ENCODE assay signal across 20 cellular contexts in genomic region chrX:125492439-125492838, GRCh38.
DNase-seq lines count a peak whose midpoint lies in the region; ATAC-seq, FAIRE-seq and TF ChIP-seq lines count a peak whose summit lies in the region.
"Had no signal": no experiment of that assay in that cellular context is flagged by ENCODE, and none has a peak within 500 bp of the region (broad histone marks: within the 10 kb centered on the region; RNA-seq: fewer than 3 reads in every experiment).

No MANE protein-coding gene starts in this region.

- no peaks in the 10 kb centered on the region for H3K36me3 ChIP-seq in breast epithelium
- H3K36me3 ChIP-seq in H1 (ENCODE audit: control insufficient read depth in 2 of 4, insufficient read depth in 4 of 4, low read length in 3 of 4), result no peaks in the 10 kb centered on the region
- H3K36me3 ChIP-seq in mesendoderm (ENCODE audit: control insufficient read depth, insufficient read depth, low read length), result no peaks in the 10 kb centered on the region

- H4K5ac ChIP-seq in H1 (ENCODE audit: insufficient read length, low read depth, low read length), result no peak overlapping the region
- no peak overlapping the region for H4K5ac ChIP-seq in mesendoderm (ENCODE audit: low read length)

- 100% methylated on average over 2 of the region's 2 CpGs; no CpG with 5 or more reads in 1 of the 2 experiments for WGBS in H1 (ENCODE audit: extremely low coverage in 1 of 2, insufficient coverage in 1 of 2, insufficient read length in 1 of 2, insufficient replicate concordance in 2 of 2, low coverage in 1 of 2, low lambda C conversion rate in 2 of 2, missing lambda C conversion rate in 1 of 2), 2 experiments
- WGBS in mesendoderm (ENCODE audit: extremely low coverage, insufficient coverage, low lambda C conversion rate), result no CpG with 5 or more reads among the region's 2 CpGs

- H3K9ac ChIP-seq in H1 (replicated peaks in 1 of 4; ENCODE audit: extremely low read depth in 1 of 4, low read depth in 3 of 4, low read length in 3 of 4) (no peak overlapping the region), mesendoderm (ENCODE audit: low read length) (no peak overlapping the region)

- no peak for TF ChIP-seq EP300 in H1 (IDR thresholded peaks at IDR 0.05; ENCODE audit: borderline replicate concordance in 1 of 2, low read depth in 2 of 2, low read length in 2 of 2)

- no peak overlapping the region for H2BK12ac ChIP-seq in H1 (ENCODE audit: low read depth, low read length)

- no peaks in the 10 kb centered on the region for H3K36me3 Mint-ChIP-seq in MCF 10A (ENCODE audit: insufficient read depth, unreplicated experiment)
- H3K36me3 Mint-ChIP-seq: CD4-positive, alpha-beta memory T cell had no signal

- ATAC-seq in HG02678 (IDR thresholded peaks at IDR 0.05; ENCODE audit: unreplicated experiment), result no peak

- no peak for TF ChIP-seq RAD21 in H1 (IDR thresholded peaks at IDR 0.05 in 1 of 2, conservative IDR thresholded peaks at IDR 0.05 in 1 of 2; ENCODE audit: low read depth in 2 of 2, low read length in 2 of 2)

- no peaks in the 10 kb centered on the region for H3K27me3 ChIP-seq in breast epithelium
- no peaks in the 10 kb centered on the region for H3K27me3 ChIP-seq in H1 (replicated peaks in 1 of 4; ENCODE audit: control insufficient read depth in 3 of 4, extremely low read depth in 1 of 4, insufficient read depth in 3 of 4, low read length in 3 of 4)
- H3K27me3 ChIP-seq in mesendoderm (ENCODE audit: insufficient read depth, low read length, poor library complexity), result no peaks in the 10 kb centered on the region

- H2AK5ac ChIP-seq in H1 (ENCODE audit: low read depth, low read length) (no peak overlapping the region), mesendoderm (ENCODE audit: low read length) (no peak overlapping the region)

- POLR2A ChIA-PET in MCF 10A (lab: Yijun Ruan, JAX) (no interaction called here), H1 (lab: Charles Lee; ENCODE audit: partially characterized antibody) (no interaction called here)

- H3K14ac ChIP-seq in H1 (ENCODE audit: insufficient read length), result no peak overlapping the region

- H4K20me1 ChIP-seq in H1 (replicated peaks in 1 of 2; ENCODE audit: control insufficient read depth in 1 of 2, insufficient read depth in 2 of 2, low read length in 2 of 2), result no peaks in the 10 kb centered on the region

- no peak overlapping the region for H3K4ac ChIP-seq in H1 (replicated peaks; ENCODE audit: insufficient read length, low read depth, low read length)
- no peak overlapping the region for H3K4ac ChIP-seq in mesendoderm (ENCODE audit: low read depth, low read length)

- no peaks in the 10 kb centered on the region for H3K4me1 ChIP-seq in breast epithelium
- no peaks in the 10 kb centered on the region for H3K4me1 ChIP-seq in H1 (replicated peaks in 1 of 4; ENCODE audit: control insufficient read depth in 3 of 4, insufficient read depth in 4 of 4, low read length in 3 of 4)
- no peaks in the 10 kb centered on the region for H3K4me1 ChIP-seq in mesendoderm (ENCODE audit: control insufficient read depth, low read depth, low read length)

- H3K27ac Mint-ChIP-seq in MCF 10A (ENCODE audit: low read depth, unreplicated experiment), result peak overlapping the region; percentile 32

- no TSS peak for BruUV-seq in MCF 10A (replicated peaks; lab: Mats Ljungman, UMichigan)

- no peak overlapping the region for H3K23ac ChIP-seq in H1 (ENCODE audit: insufficient read length)
- no peak overlapping the region for H3K23ac ChIP-seq in mesendoderm (ENCODE audit: low read length)

- intact Hi-C loops in MCF 10A (cut with micrococcal nuclease), result no loop called here
- intact Hi-C loops in breast epithelium (cut with DNase I; ENCODE audit: low total_unique reads), result no loop called here

- no peak overlapping the region for H2BK20ac ChIP-seq in H1 (ENCODE audit: low read length)

- H3K9me3 ChIP-seq in breast epithelium (peaks cover 0 to under 1% of the 10 kb centered on the region in 2 donors), H1 (ENCODE audit: insufficient read depth in 2 of 2, low read depth in 1 of 2, low read length in 1 of 2) (no peaks in the 10 kb centered on the region)

- H3K4me3 Mint-ChIP-seq in MCF 10A (ENCODE audit: unreplicated experiment), result no peak overlapping the region
- H3K4me3 Mint-ChIP-seq: CD4-positive, alpha-beta memory T cell; H9 had no signal

- H2AFZ ChIP-seq in H1 (ENCODE audit: low read length), result no peak overlapping the region

- H3K4me1 Mint-ChIP-seq in MCF 10A (ENCODE audit: insufficient read depth, unreplicated experiment), result no peaks in the 10 kb centered on the region
- H3K4me1 Mint-ChIP-seq: CD4-positive, alpha-beta memory T cell had no signal

- H3K56ac ChIP-seq in H1 (replicated peaks; ENCODE audit: insufficient read length, low read depth, low read length), result no peak overlapping the region
- no peak overlapping the region for H3K56ac ChIP-seq in mesendoderm (ENCODE audit: low read length)

- no peak overlapping the region for H3K18ac ChIP-seq in H1 (ENCODE audit: extremely low read depth, low read length)
- H3K18ac ChIP-seq in mesendoderm (ENCODE audit: low read length), result no peak overlapping the region

- H4K91ac ChIP-seq in H1 (replicated peaks; ENCODE audit: insufficient read length, low read length), result no peak overlapping the region

- TF ChIP-seq CTCF in MCF 10A (IDR thresholded peaks at IDR 0.05; ENCODE audit: unreplicated experiment) (no peak), breast epithelium (IDR thresholded peaks at IDR 0.05) (no peak), H1 (IDR thresholded peaks at IDR 0.05; ENCODE audit: control extremely low read depth in 1 of 3, insufficient read depth in 1 of 3, low read depth in 1 of 3, low read length in 3 of 3) (no peak)

- no peak for DNase-seq in MCF 10A (ENCODE audit: unreplicated experiment)
- DNase-seq in breast epithelium (ENCODE audit: low spot score in 2 of 2), result no peak
- DNase-seq in H1 (ENCODE audit: low read depth in 1 of 2, low spot score in 2 of 2), result no peak
- peak; percentile 58 for DNase-seq in mesendoderm
- no peak for DNase-seq in EL
- no peak for DNase-seq in GDM1 (lab: John Stamatoyannopoulos, UW)
- no peak for DNase-seq in NCI-H2029 treated with DMSO at 0.1 percent for 48 hours (lab: John Stamatoyannopoulos, UW)
- DNase-seq: 8988T; CD4-positive, alpha-beta memory T cell; H9; NCI-H1105 treated with DMSO at 0.1 percent for 48 hours; NCI-H1694; NCI-H2107; NCI-H510A treated with DMSO at 0.1 percent for 48 hours; NCI-H774; Right ventricle myocardium superior had no signal

- H3K27me3 Mint-ChIP-seq in MCF 10A (ENCODE audit: insufficient read depth, unreplicated experiment), result no peaks in the 10 kb centered on the region
- H3K27me3 Mint-ChIP-seq: CD4-positive, alpha-beta memory T cell had no signal

- H3K4me3 ChIP-seq in breast epithelium, result no peak overlapping the region
- H3K4me3 ChIP-seq in H1 (ENCODE audit: extremely low read depth in 1 of 4, insufficient read depth in 2 of 4, low read depth in 3 of 4, low read length in 4 of 4), result no peak overlapping the region
- no peak overlapping the region for H3K4me3 ChIP-seq in mesendoderm (ENCODE audit: low read length)
- H3K4me3 ChIP-seq: SK-N-MC had no signal

- H3K27ac ChIP-seq in breast epithelium (no peak overlapping the region), H1 (ENCODE audit: low read depth, low read length) (no peak overlapping the region), mesendoderm (ENCODE audit: low read depth, low read length) (no peak overlapping the region)
- H3K27ac ChIP-seq: SK-N-MC had no signal

- H4K8ac ChIP-seq in H1 (ENCODE audit: extremely low read depth, insufficient read depth, low read length), result no peak overlapping the region
- no peak overlapping the region for H4K8ac ChIP-seq in mesendoderm (ENCODE audit: low read depth, low read length)

- H2BK120ac ChIP-seq in H1 (replicated peaks; ENCODE audit: low read depth, low read length), result no peak overlapping the region
- no peak overlapping the region for H2BK120ac ChIP-seq in mesendoderm (ENCODE audit: low read depth, low read length)

- CTCF ChIA-PET in MCF 10A (lab: Yijun Ruan, JAX) (no interaction called here), H1 (lab: Charles Lee; ENCODE audit: partially characterized antibody) (interaction anchor here (0.6 to 1.2 kb wide), 2 partner anchors 36 to 1163 kb away, joined by 3 read pairs; no protein-coding TSS in a partner anchor)

- TF ChIP-seq POLR2A in breast epithelium (IDR thresholded peaks at IDR 0.05) (no peak), H1 (IDR thresholded peaks at IDR 0.05; ENCODE audit: control extremely low read depth in 1 of 2, low read depth in 2 of 2, low read length in 2 of 2) (no peak)

- no peaks in the 10 kb centered on the region for H3K79me2 ChIP-seq in H1 (ENCODE audit: control insufficient read depth in 1 of 2, insufficient read depth in 2 of 2, low read length in 2 of 2)
- no peaks in the 10 kb centered on the region for H3K79me2 ChIP-seq in mesendoderm (ENCODE audit: control insufficient read depth, insufficient read depth, low read length)

- no peak overlapping the region for H2BK5ac ChIP-seq in H1 (ENCODE audit: low read depth, low read length)
- H2BK5ac ChIP-seq in mesendoderm (ENCODE audit: low read length), result no peak overlapping the region

- FAIRE-seq in H1 (lab: Jason Lieb, UNC), result peak; percentile 19
- FAIRE-seq: GM12892, HTR-8/SVneo had no signal

- H3K79me1 ChIP-seq in H1 (ENCODE audit: low read depth, low read length), result no peaks in the 10 kb centered on the region
- H3K79me1 ChIP-seq in mesendoderm (ENCODE audit: low read length), result no peaks in the 10 kb centered on the region

- no peaks in the 10 kb centered on the region for H3K23me2 ChIP-seq in H1 (ENCODE audit: low read depth, low read length)

- H3K9me3 Mint-ChIP-seq in MCF 10A (ENCODE audit: unreplicated experiment), result peaks cover 6% of the 10 kb centered on the region
- H3K9me3 Mint-ChIP-seq: CD4-positive, alpha-beta memory T cell had no signal

- H2BK15ac ChIP-seq in H1 (ENCODE audit: low read length) (no peak overlapping the region), mesendoderm (replicated peaks; ENCODE audit: low read depth) (no peak overlapping the region)

- H3K4me2 ChIP-seq in H1 (ENCODE audit: insufficient read depth in 1 of 2, low read depth in 2 of 2, low read length in 2 of 2) (no peak overlapping the region), mesendoderm (ENCODE audit: low read length) (no peak overlapping the region)

TF ChIP-seq in H1, 55 proteins besides CTCF, POLR2A, EP300 and RAD21 (continues in another document):
- TF ChIP-seq BCL11A (IDR thresholded peaks at IDR 0.05; ENCODE audit: low read depth in 2 of 2, low read length in 2 of 2) (no peak), ATF2 (IDR thresholded peaks at IDR 0.05; ENCODE audit: low read length) (no peak), RBBP5 (IDR thresholded peaks at IDR 0.05; ENCODE audit: borderline replicate concordance, low read depth, low read length) (no peak)
